In genomic region chr20:17953935-17954334, GRCh38 we compare ENCODE assay signal across 13 cellular contexts.
"Had no signal": no experiment of that assay in that cellular context is flagged by ENCODE, and none has a peak within 500 bp of the region (broad histone marks: within the 10 kb centered on the region; RNA-seq: fewer than 3 reads in every experiment).

No MANE protein-coding gene starts in this region.

- H3K4me3 Mint-ChIP-seq: activated CD4-positive, alpha-beta T cell treated with anti-CD3 and anti-CD28 coated beads for 36 hours; activated CD8-positive, alpha-beta T cell treated with anti-CD3 and anti-CD28 coated beads, Interleukin-2, amount 10 ng/mL, durations not matched to agents 7 days and 5 days had no signal

- H3K4me3 ChIP-seq: coronary artery, heart right ventricle, tibial nerve had no signal

- ATAC-seq: activated CD4-positive, alpha-beta T cell treated with anti-CD3 and anti-CD28 coated beads for 36 hours; activated CD8-positive, alpha-beta T cell treated with anti-CD3 and anti-CD28 coated beads, Interleukin-2, amount 10 ng/mL, durations not matched to agents 7 days and 5 days; heart right ventricle; left ventricle myocardium superior had no signal

- H2AFZ ChIP-seq: parathyroid adenoma had no signal

- DNase-seq: activated CD4-positive, alpha-beta T cell treated with anti-CD3 and anti-CD28 coated beads for 36 hours; activated CD8-positive, alpha-beta T cell treated with anti-CD3 and anti-CD28 coated beads, Interleukin-2, amount 10 ng/mL, durations not matched to agents 7 days and 5 days; activated gamma-delta T cell treated with Interleukin-2 at 50 U/mL for 16 hours; effector CD4-positive, alpha-beta T cell; heart right ventricle; left ventricle myocardium superior; retina; stimulated activated CD4-positive, alpha-beta T cell treated with anti-CD3 and anti-CD28 coated beads, Interleukin-15, amount 100 ng/mL, for 24 hours; stimulated activated CD4-positive, alpha-beta T cell treated with anti-CD3 and anti-CD28 coated beads, Interleukin-4, amount 100 ng/mL, for 4 hours; T1000 had no signal

- H3K27ac ChIP-seq: coronary artery, heart right ventricle, parathyroid adenoma, tibial nerve had no signal

- H3K27me3 ChIP-seq: heart right ventricle, tibial nerve had no signal

- H3K27ac Mint-ChIP-seq: activated CD4-positive, alpha-beta T cell treated with anti-CD3 and anti-CD28 coated beads for 36 hours; activated CD8-positive, alpha-beta T cell treated with anti-CD3 and anti-CD28 coated beads, Interleukin-2, amount 10 ng/mL, durations not matched to agents 7 days and 5 days had no signal

- H3K27me3 Mint-ChIP-seq: activated CD4-positive, alpha-beta T cell treated with anti-CD3 and anti-CD28 coated beads for 36 hours had no signal
